In the genomic region with DNA sequence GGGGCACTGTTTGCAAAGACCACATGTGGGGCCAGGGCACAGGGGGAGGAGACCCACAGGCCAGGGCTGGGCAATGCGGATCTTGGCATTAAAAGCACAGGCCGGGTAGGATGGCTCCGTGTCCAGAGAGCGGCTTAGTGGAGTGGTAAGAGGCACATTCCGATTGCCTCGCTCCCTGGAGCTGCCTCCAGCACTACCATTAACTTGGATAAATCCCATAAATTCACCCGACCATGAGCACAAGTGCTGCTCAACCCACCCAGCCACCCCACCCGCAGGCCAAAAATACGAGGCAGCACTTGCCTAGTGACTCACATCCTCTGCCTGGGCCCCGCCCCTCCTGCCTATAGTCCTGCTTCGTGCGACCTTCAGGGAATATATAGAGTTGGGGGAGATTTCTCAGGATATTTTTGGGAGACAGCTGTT, we compare ENCODE assay signal across 1 cellular context.
TF ChIP-seq lines count a peak whose summit lies in the region.

No MANE protein-coding gene starts in this region.

TF ChIP-seq in endothelial cell of umbilical vein, 7 proteins besides CTCF, POLR2A, EP300 and RAD21 (continued from another document):
- TF ChIP-seq GATA2 (IDR thresholded peaks at IDR 0.05; ENCODE audit: insufficient read depth, insufficient read length, low read depth, low read length), result no peak
- no peak for TF ChIP-seq MYC (IDR thresholded peaks at IDR 0.05; ENCODE audit: low read depth, low read length)
- TF ChIP-seq JUN (IDR thresholded peaks at IDR 0.05; ENCODE audit: borderline replicate concordance, insufficient read depth, insufficient read length, low read depth), result no peak
- no peak for TF ChIP-seq POLR2AphosphoS5 (IDR thresholded peaks at IDR 0.05; ENCODE audit: insufficient read depth, low read depth, low read length)
- TF ChIP-seq, protein P1, sequence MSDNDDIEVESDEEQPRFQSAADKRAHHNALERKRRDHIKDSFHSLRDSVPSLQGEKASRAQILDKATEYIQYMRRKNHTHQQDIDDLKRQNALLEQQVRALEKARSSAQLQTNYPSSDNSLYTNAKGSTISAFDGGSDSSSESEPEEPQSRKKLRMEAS (IDR thresholded peaks at IDR 0.05; ENCODE audit: insufficient read depth, insufficient read length), result no peak
